In the genomic region with DNA sequence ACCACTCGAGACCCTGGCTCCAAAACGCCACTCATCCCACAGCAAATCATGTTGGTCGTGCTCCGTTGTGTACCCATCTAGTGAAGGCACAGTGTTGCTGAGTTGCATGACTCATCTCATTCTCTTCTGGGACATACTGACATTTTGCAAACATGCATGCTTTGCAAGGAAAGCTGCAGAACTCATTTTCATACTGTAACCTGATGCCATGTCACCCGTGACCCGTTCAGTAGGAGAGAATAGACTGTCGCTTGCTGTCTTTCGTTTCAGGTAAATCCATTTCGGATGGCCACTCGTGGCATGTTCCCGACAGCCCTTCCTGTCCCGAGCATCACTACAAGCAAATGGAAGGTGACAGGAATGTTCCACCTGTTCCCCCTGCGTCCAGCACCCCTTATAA, we compare ENCODE assay signal across 1 cellular context.
TF ChIP-seq lines count a peak whose summit lies in the region.

No MANE protein-coding gene starts in this region.

TF ChIP-seq in GM23338, 12 proteins besides CTCF, POLR2A, EP300 and RAD21 (continued from another document):
- no peak for TF ChIP-seq ZNF462 (CRISPR knock-in tag; IDR thresholded peaks at IDR 0.05)
- no peak for TF ChIP-seq JUNB (IDR thresholded peaks at IDR 0.05; ENCODE audit: unreplicated experiment)
- no peak for TF ChIP-seq EZH2phosphoT487 (IDR thresholded peaks at IDR 0.05; ENCODE audit: unreplicated experiment)
